Comparison of ENCODE assay signal across 9 cellular contexts in genomic region chr1:16151200-16151708, GRCh38. TPM values are rescaled to one million over a fixed set of nuclear protein-coding genes. Genes with fewer than 3 reads are reported as not detected.
DNase-seq lines count a peak whose midpoint lies in the region; ATAC-seq, FAIRE-seq and TF ChIP-seq lines count a peak whose summit lies in the region.
"Had no signal": no experiment of that assay in that cellular context is flagged by ENCODE, and none has a peak within 500 bp of the region (broad histone marks: within the 10 kb centered on the region; RNA-seq: fewer than 3 reads in every experiment).

No MANE protein-coding gene starts in this region.

- H3K36me3 ChIP-seq in HUES64 (ENCODE audit: insufficient read depth, low read length), result peaks cover 46% of the 10 kb centered on the region
- H3K36me3 ChIP-seq in naive thymus-derived CD4-positive, alpha-beta T cell (ENCODE audit: control insufficient read depth in 2 of 3, insufficient read depth in 3 of 3, low read length in 3 of 3), result no peaks in the 10 kb centered on the region

- H3K27ac Mint-ChIP-seq in naive thymus-derived CD4-positive, alpha-beta T cell, result no peak overlapping the region

- no peak for FAIRE-seq in A549 (lab: Jason Lieb, UNC)
- FAIRE-seq: colon had no signal

- TF ChIP-seq POLR2A in A549 (IDR thresholded peaks at IDR 0.05; ENCODE audit: low read length), result no peak

- H3K4me3 Mint-ChIP-seq in naive thymus-derived CD4-positive, alpha-beta T cell, result no peak overlapping the region

- H3K9me3 ChIP-seq in A549 (no peaks in the 10 kb centered on the region), HUES64 (ENCODE audit: insufficient read depth, low read depth, low read length) (no peaks in the 10 kb centered on the region)
- no peaks in the 10 kb centered on the region for H3K9me3 ChIP-seq in naive thymus-derived CD4-positive, alpha-beta T cell (ENCODE audit: control insufficient read depth in 2 of 3, low read length in 3 of 3)

- ATAC-seq in A549 (no peak), HG03025 (IDR thresholded peaks at IDR 0.05; ENCODE audit: low FRiP score, unreplicated experiment) (no peak)
- no peak for ATAC-seq in stimulated activated naive CD8-positive, alpha-beta T cell treated with anti-CD3 and anti-CD28 coated beads, Interleukin-15, Interleukin-2, amounts not matched to agents 100 U/mL and 50 U/mL, for 24 hours
- ATAC-seq in naive thymus-derived CD4-positive, alpha-beta T cell, result no peak

- peaks cover 0 to 4% (median 0%) of the 10 kb centered on the region in 5 donors for H3K36me3 Mint-ChIP-seq in naive thymus-derived CD4-positive, alpha-beta T cell

- H3K27ac ChIP-seq in A549 (peak overlapping the region; percentile 97 to 100), HUES64 (ENCODE audit: low read depth, low read length) (peak overlapping the region; percentile 1; the same call in 1 of the 2 replicates)
- no peak overlapping the region for H3K27ac ChIP-seq in naive thymus-derived CD4-positive, alpha-beta T cell (ENCODE audit: low read depth, low read length)

- no peak for TF ChIP-seq RAD21 in A549 (conservative IDR thresholded peaks at IDR 0.05 in 1 of 2, IDR thresholded peaks at IDR 0.05 in 1 of 2)

- peaks cover 0 to 34% (median 3%) of the 10 kb centered on the region in 5 donors for H3K27me3 Mint-ChIP-seq in naive thymus-derived CD4-positive, alpha-beta T cell

- H3K4me1 ChIP-seq in A549 (peaks cover 64% of the 10 kb centered on the region), HUES64 (ENCODE audit: insufficient read depth, low read length) (peaks cover 49% of the 10 kb centered on the region)
- peaks cover 11 to 16% of the 10 kb centered on the region in 2 donors for H3K4me1 ChIP-seq in naive thymus-derived CD4-positive, alpha-beta T cell (ENCODE audit: control insufficient read depth in 2 of 2, insufficient read depth in 2 of 2, low read length in 2 of 2)

- WGBS in A549 (ENCODE audit: missing lambda C conversion rate), result no CpG with 5 or more reads among the region's 7 CpGs
- WGBS in HUES64, result 63% methylated on average over 5 of the region's 7 CpGs

- CTCF ChIA-PET in A549 (lab: Yijun Ruan, JAX), result interaction anchor here (1.1 to 16.2 kb wide), 4 partner anchors 10 to 73 kb away, joined by 3 to 222 read pairs (median 78); partner anchors contain the start of gene FAM131C
- CTCF ChIA-PET in naive thymus-derived CD4-positive, alpha-beta T cell (lab: Charles Lee), result interaction anchor here (0.6 to 1.4 kb wide), 4 partner anchors 12 to 81 kb away, joined by 3 to 9 read pairs (median 4); no protein-coding TSS in a partner anchor

- peaks cover 5 to 35% (median 20%) of the 10 kb centered on the region in 7 donors for H3K4me1 Mint-ChIP-seq in naive thymus-derived CD4-positive, alpha-beta T cell

- H3K9ac ChIP-seq in HUES64 (ENCODE audit: low read depth, low read length), result no peak overlapping the region

- POLR2A ChIA-PET in A549 (lab: Yijun Ruan, JAX), result interaction anchor here (1.0 to 1.8 kb wide), 3 partner anchors 12 to 32 kb away, joined by 3 to 4 read pairs (median 3); no protein-coding TSS in a partner anchor
- POLR2A ChIA-PET in naive thymus-derived CD4-positive, alpha-beta T cell (lab: Charles Lee), result interaction anchor here (0.6 to 1.3 kb wide), 2 partner anchors 11 to 20 kb away, joined by 3 read pairs; no protein-coding TSS in a partner anchor

- peak overlapping the region; percentile 93 for H3K4me3 ChIP-seq in A549
- H3K4me3 ChIP-seq in HUES64 (ENCODE audit: low read length), result no peak overlapping the region
- no peak overlapping the region for H3K4me3 ChIP-seq in naive thymus-derived CD4-positive, alpha-beta T cell (ENCODE audit: low read length)

- TF ChIP-seq EP300 in A549 (IDR thresholded peaks at IDR 0.05), result no peak

- H3K27me3 ChIP-seq in HUES64 (ENCODE audit: insufficient read depth, low read length), result no peaks in the 10 kb centered on the region; the same call in 1 of the 2 replicates
- H3K27me3 ChIP-seq in naive thymus-derived CD4-positive, alpha-beta T cell (ENCODE audit: control insufficient read depth in 2 of 2, insufficient read depth in 2 of 2, low read length in 2 of 2), result no peaks in the 10 kb centered on the region

- DNase-seq in A549 (ENCODE audit: low read depth in 1 of 2, low spot score in 1 of 2) (no peak), UCSD-AML1 (lab: John Stamatoyannopoulos, UW; ENCODE audit: unreplicated experiment) (peak; percentile 56), kidney tubule cell (ENCODE audit: low spot score) (peak; percentile 28), GM13976 (ENCODE audit: low spot score) (no peak)
- no peak for DNase-seq in stimulated activated naive CD8-positive, alpha-beta T cell treated with anti-CD3 and anti-CD28 coated beads, Interleukin-15, Interleukin-2, amounts not matched to agents 100 U/mL and 50 U/mL, for 24 hours
- no peak for DNase-seq in naive thymus-derived CD4-positive, alpha-beta T cell

- intact Hi-C loops in naive thymus-derived CD4-positive, alpha-beta T cell (cut with micrococcal nuclease), result no loop called here

- no peaks in the 10 kb centered on the region for H3K9me3 Mint-ChIP-seq in naive thymus-derived CD4-positive, alpha-beta T cell

- in situ Hi-C loops in GM13976 (cut with MboI; ENCODE audit: low sequenced_read_pairs, unreplicated experiment), result no loop called here

- H3K4me2 ChIP-seq in A549, result peak overlapping the region; percentile 98

- TF ChIP-seq CTCF in A549 (IDR thresholded peaks at IDR 0.05), result no peak
- no peak for TF ChIP-seq CTCF in GM13976 (IDR thresholded peaks at IDR 0.05; ENCODE audit: borderline replicate concordance, control extremely low read depth, extremely low read depth, insufficient read depth, missing control alignments)

TF ChIP-seq in A549, 52 proteins besides CTCF, POLR2A, EP300 and RAD21:
- TF ChIP-seq HOXB5 (CRISPR knock-in tag; IDR thresholded peaks at IDR 0.05) (no peak), CHD2 (IDR thresholded peaks at IDR 0.05; ENCODE audit: low read length, partially characterized antibody) (no peak), HES2 (IDR thresholded peaks at IDR 0.05) (no peak), BHLHE40 (IDR thresholded peaks at IDR 0.05; ENCODE audit: low read depth, low read length) (no peak), FOSL2 (IDR thresholded peaks at IDR 0.05) (no peak), FOSL2 (CRISPR knock-in tag; IDR thresholded peaks at IDR 0.05) (no peak), ZC3H11A (IDR thresholded peaks at IDR 0.05) (no peak), NR3C1 (IDR thresholded peaks at IDR 0.05) (no peak), ZNF302 (CRISPR knock-in tag; IDR thresholded peaks at IDR 0.05) (no peak)

RNA-seq across cellular contexts. Expression of gene EPHA2, which starts 4.6 kb away (rescaled TPM):
- polyA plus RNA-seq in A549 (2011; rRNA removed) (55.0 and 59.3 TPM in 2 replicates), A549 (2017; fragmentation: RNase III; extraction: RNeasy Plus Mini Kit Qiagen cat#74134 plus additional on column Dnase treatment) (87.1 to 93.8 TPM (median 93.2 TPM) in 3 replicates)
- polyA plus RNA-seq in A549 (2012; cell fraction: cytosol; rRNA removed), result 112 and 122 TPM in 2 replicates
- 317 and 462 TPM in 2 replicates for polyA plus RNA-seq in A549 (2012; cell fraction: nucleus; rRNA removed)
- polyA minus RNA-seq in A549 (2011; rRNA and poly(A)+ RNA removed), result 99.4 and 100.0 TPM in 2 replicates
- polyA plus RNA-seq in HUES64 (2013, experiment 1 of 2), result 28.0 TPM
- polyA plus RNA-seq in HUES64 (2013, experiment 2 of 2), result 32.0 TPM
- under 1 TPM in 2 of 5 experiments, not detected in 3; 0.59 to 0.61 TPM for total RNA-seq in naive thymus-derived CD4-positive, alpha-beta T cell
- polyA plus RNA-seq in naive thymus-derived CD4-positive, alpha-beta T cell, result under 1 TPM in 1 of 2 donors, not detected in 1; 0.30 TPM

Comparison
In these comparisons a context has a peak if more than half of its experiments do, and no peak if none do; other contexts are left out.
1. DNase-seq: peak in UCSD-AML1 (single experiment) and kidney tubule cell (single experiment); none in A549 (0 of 2), stimulated activated naive CD8-positive, alpha-beta T cell treated with anti-CD3 and anti-CD28 coated beads, Interleukin-15, Interleukin-2, amounts not matched to agents 100 U/mL and 50 U/mL, for 24 hours (single experiment), naive thymus-derived CD4-positive, alpha-beta T cell (0 of 9) and GM13976 (single experiment).
2. RNA of gene EPHA2, which starts 4.6 kb away (polyA plus RNA-seq): 55.0 to 462 TPM in A549; 0.30 TPM in naive thymus-derived CD4-positive, alpha-beta T cell; every median in the first group is over 10 times any median in the second.